ENCODE assay signal across 22 cellular contexts in the genomic region with DNA sequence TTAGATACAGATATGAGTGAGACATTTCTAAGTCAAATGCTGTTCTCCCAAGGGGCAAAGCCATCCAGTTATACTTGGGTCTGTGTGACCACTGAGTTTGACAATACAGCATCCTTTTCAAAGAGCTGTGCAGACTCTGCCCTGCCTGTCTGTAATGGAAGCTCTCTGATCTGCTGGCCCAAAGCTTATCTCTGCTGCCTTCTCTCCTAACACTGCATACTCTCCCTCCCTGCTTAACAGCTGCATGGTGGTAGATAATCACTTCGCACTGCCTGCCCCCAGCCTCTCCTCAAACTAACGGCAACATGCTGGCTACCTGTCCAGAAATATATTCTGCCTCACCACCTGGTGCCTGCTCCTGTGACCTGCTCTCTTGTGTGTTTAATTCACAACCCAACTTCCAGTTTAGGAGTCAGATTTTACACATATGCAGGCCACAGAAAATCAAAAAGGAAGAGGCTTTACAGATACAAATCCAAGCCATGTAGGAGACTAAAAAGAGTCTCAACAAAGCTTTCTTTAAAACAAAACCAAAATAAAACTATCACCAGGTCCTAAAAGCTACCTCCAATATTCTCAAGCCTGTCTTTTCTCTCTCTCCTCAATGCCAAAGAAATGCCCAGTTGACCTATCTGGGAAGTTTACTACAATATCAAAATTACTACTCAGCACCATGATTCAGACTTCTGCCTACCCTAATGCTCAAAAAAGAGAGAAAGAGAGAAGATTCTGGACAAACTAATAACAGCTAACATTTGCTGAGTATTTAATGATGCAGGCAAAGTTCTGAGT.
"Had no signal": no experiment of that assay in that cellular context is flagged by ENCODE, and none has a peak within 500 bp of the region (broad histone marks: within the 10 kb centered on the region; RNA-seq: fewer than 3 reads in every experiment).

No MANE protein-coding gene starts in this region.

- H3K27me3 ChIP-seq: esophagus squamous epithelium, gastroesophageal sphincter, neural progenitor cell, pancreas, tibial artery, upper lobe of left lung, uterus had no signal

- FAIRE-seq: kidney, pancreas, small intestine had no signal

- ATAC-seq: effector memory CD8-positive, alpha-beta T cell; gastroesophageal sphincter; left cardiac atrium; lower lobe of right lung; natural killer cell treated with Interleukin-12 subunit alpha and Interleukin-12 subunit beta and Interleukin-15 and Interleukin-18, amount 100 ng/mL, for 72 hours; pancreas; right cardiac atrium had no signal

- H3K4me2 ChIP-seq: neural progenitor cell had no signal

- H3K36me3 ChIP-seq: esophagus squamous epithelium, gastroesophageal sphincter, left ventricle myocardium inferior, lower lobe of right lung, neural progenitor cell, pancreas, tibial artery, upper lobe of left lung, uterus had no signal

- H3K4me1 ChIP-seq: esophagus squamous epithelium, gastroesophageal sphincter, left ventricle myocardium inferior, lower lobe of right lung, neural progenitor cell, pancreas, tibial artery, upper lobe of left lung, uterus had no signal

- DNase-seq: effector memory CD8-positive, alpha-beta T cell; esophagus squamous epithelium; foreskin fibroblast; glutamatergic neuron; immature natural killer cell; kidney; left cardiac atrium; left ventricle myocardium inferior; lower lobe of right lung; midbrain; occipital lobe; pancreas; right cardiac atrium; small intestine; stimulated activated CD4-positive, alpha-beta T cell treated with anti-CD3 and anti-CD28 coated beads, Interleukin-12 subunit alpha, Interleukin-12 subunit beta, amount 100 ng/mL, for 4 hours; tibial artery; upper lobe of left lung; uterus had no signal

- H3K9ac ChIP-seq: neural progenitor cell had no signal

- H3K9me3 ChIP-seq: esophagus squamous epithelium, lower lobe of right lung, pancreas, tibial artery, upper lobe of left lung, uterus had no signal

- H3K4me3 ChIP-seq: esophagus squamous epithelium, gastroesophageal sphincter, left ventricle myocardium inferior, lower lobe of right lung, neural progenitor cell, pancreas, tibial artery, upper lobe of left lung, uterus had no signal

- H3K27ac ChIP-seq: epithelial cell of prostate, esophagus squamous epithelium, gastroesophageal sphincter, left ventricle myocardium inferior, lower lobe of right lung, neural progenitor cell, pancreas, tibial artery, upper lobe of left lung, uterus had no signal

- H2AFZ ChIP-seq: neural progenitor cell had no signal
